8 cellular contexts compared by ENCODE assay signal in the genomic region with DNA sequence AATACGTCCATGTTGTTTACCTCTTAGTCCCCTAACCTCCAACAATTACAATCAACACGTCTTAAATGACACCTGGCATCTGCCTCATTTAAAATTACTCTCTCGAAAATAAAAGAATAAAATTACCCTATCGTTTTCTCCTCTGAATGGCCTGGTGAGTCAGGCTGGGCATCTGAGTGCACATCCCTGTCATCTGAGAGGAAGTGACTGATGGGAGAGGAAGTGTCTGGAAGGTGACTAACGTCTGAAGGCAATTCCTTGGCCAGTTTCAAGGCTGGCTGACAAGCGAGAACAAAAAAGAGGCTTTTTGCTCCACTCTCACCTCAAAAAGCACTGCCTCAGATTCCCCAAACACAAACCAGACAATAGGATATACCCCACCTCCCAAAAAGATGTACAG. TPM values are rescaled to one million over a fixed set of nuclear protein-coding genes. Genes with fewer than 3 reads are reported as not detected.
DNase-seq lines count a peak whose midpoint lies in the region; ATAC-seq and TF ChIP-seq lines count a peak whose summit lies in the region.

No MANE protein-coding gene starts in this region.

- H4K5ac ChIP-seq in mesendoderm (ENCODE audit: low read length) = no peak overlapping the region

- H3K9me3 ChIP-seq in CD8-positive, alpha-beta T cell (ENCODE audit: low read length) = no peaks in the 10 kb centered on the region
- no peaks in the 10 kb centered on the region for H3K9me3 ChIP-seq in testis
- no peaks in the 10 kb centered on the region for H3K9me3 ChIP-seq in sigmoid colon
- H3K9me3 ChIP-seq in neural progenitor cell (ENCODE audit: low read depth) = no peaks in the 10 kb centered on the region

- H3K4me2 ChIP-seq in mesendoderm (ENCODE audit: low read length) = no peak overlapping the region
- no peak overlapping the region for H3K4me2 ChIP-seq in neural progenitor cell

- peak overlapping the region; percentile 19 for H3K27ac Mint-ChIP-seq in CD8-positive, alpha-beta T cell
- H3K27ac Mint-ChIP-seq in activated naive CD8-positive, alpha-beta T cell = peak overlapping the region; percentile 98
- H3K27ac Mint-ChIP-seq in neural progenitor cell = no peak overlapping the region

- DNase-seq in CD8-positive, alpha-beta T cell = no peak
- peak; percentile 96 for DNase-seq in M059J (ENCODE audit: low read depth)
- peak; percentile 67 for DNase-seq in mesendoderm
- DNase-seq in testis = no peak
- no peak for DNase-seq in NCI-H128 (lab: John Stamatoyannopoulos, UW; ENCODE audit: unreplicated experiment)
- no peak for DNase-seq in sigmoid colon
- DNase-seq in neural progenitor cell (ENCODE audit: low spot score) = no peak

- no peaks in the 10 kb centered on the region for H3K36me3 ChIP-seq in CD8-positive, alpha-beta T cell (ENCODE audit: insufficient read depth, low read length)
- no peaks in the 10 kb centered on the region for H3K36me3 ChIP-seq in mesendoderm (ENCODE audit: control insufficient read depth, insufficient read depth, low read length)
- no peaks in the 10 kb centered on the region for H3K36me3 ChIP-seq in testis (ENCODE audit: low read depth, missing control alignments)
- H3K36me3 ChIP-seq in sigmoid colon = no peaks in the 10 kb centered on the region
- no peaks in the 10 kb centered on the region for H3K36me3 ChIP-seq in neural progenitor cell

- H3K4me3 ChIP-seq in CD8-positive, alpha-beta T cell (ENCODE audit: low read depth, low read length) = no peak overlapping the region
- H3K4me3 ChIP-seq in mesendoderm (ENCODE audit: low read length) = no peak overlapping the region
- H3K4me3 ChIP-seq in testis = no peak overlapping the region
- no peak overlapping the region for H3K4me3 ChIP-seq in sigmoid colon
- H3K4me3 ChIP-seq in neural progenitor cell = no peak overlapping the region

- peak overlapping the region; percentile 77 for H3K18ac ChIP-seq in mesendoderm (ENCODE audit: low read length)

- peaks cover 8% of the 10 kb centered on the region for H3K79me1 ChIP-seq in mesendoderm (ENCODE audit: low read length)

- 100% methylated on average over 3 of the region's 6 CpGs for WGBS in mesendoderm (ENCODE audit: extremely low coverage, insufficient coverage, low lambda C conversion rate)
- 74 to 80% methylated on average over 6 of the region's 6 CpGs for WGBS in testis, 2 donors
- WGBS in sigmoid colon, 2 donors = 64 to 79% methylated on average over 6 of the region's 6 CpGs

- no peak for TF ChIP-seq CTCF in CD8-positive, alpha-beta T cell (IDR thresholded peaks at IDR 0.05)
- TF ChIP-seq CTCF in testis (IDR thresholded peaks at IDR 0.05) (no peak), sigmoid colon (IDR thresholded peaks at IDR 0.05) (no peak), neural progenitor cell (IDR thresholded peaks at IDR 0.05) (no peak)

- no peak overlapping the region for H3K9ac ChIP-seq in mesendoderm (ENCODE audit: low read length)
- no peak overlapping the region for H3K9ac ChIP-seq in neural progenitor cell

- TF ChIP-seq EP300 in sigmoid colon (IDR thresholded peaks at IDR 0.05) = no peak

- no peak overlapping the region for H4K8ac ChIP-seq in mesendoderm (ENCODE audit: low read depth, low read length)

- H2BK5ac ChIP-seq in mesendoderm (ENCODE audit: low read length) = no peak overlapping the region

- POLR2A ChIA-PET in CD8-positive, alpha-beta T cell (lab: Charles Lee) = no interaction called here

- no peak overlapping the region for H2AFZ ChIP-seq in neural progenitor cell (replicated peaks)

- intact Hi-C loops in CD8-positive, alpha-beta T cell (cut with DNase I, micrococcal nuclease) = no loop called here
- intact Hi-C loops in testis (cut with DNase I; ENCODE audit: low total_unique reads) = no loop called here
- intact Hi-C loops in sigmoid colon (cut with DNase I) = no loop called here

- H3K4me1 Mint-ChIP-seq in CD8-positive, alpha-beta T cell (ENCODE audit: low read depth) = peaks cover 59% of the 10 kb centered on the region
- peaks cover 89% of the 10 kb centered on the region for H3K4me1 Mint-ChIP-seq in activated naive CD8-positive, alpha-beta T cell (ENCODE audit: low read depth)
- peaks cover 44% of the 10 kb centered on the region for H3K4me1 Mint-ChIP-seq in neural progenitor cell

- H3K23ac ChIP-seq in mesendoderm (ENCODE audit: low read length) = no peak overlapping the region

- peaks cover 15% of the 10 kb centered on the region for H4K20me1 ChIP-seq in neural progenitor cell (ENCODE audit: low read depth)

- CTCF ChIA-PET in CD8-positive, alpha-beta T cell (lab: Charles Lee) = interaction anchor here (0.6 kb wide), 1 partner anchor 47 kb away, joined by 4 read pairs; no protein-coding TSS in a partner anchor

- H3K4me3 Mint-ChIP-seq in CD8-positive, alpha-beta T cell = no peak overlapping the region
- H3K4me3 Mint-ChIP-seq in activated naive CD8-positive, alpha-beta T cell = peak overlapping the region; percentile 78
- H3K4me3 Mint-ChIP-seq in neural progenitor cell = no peak overlapping the region

- H3K27me3 Mint-ChIP-seq in CD8-positive, alpha-beta T cell (ENCODE audit: low read depth) = no peaks in the 10 kb centered on the region
- H3K27me3 Mint-ChIP-seq in activated naive CD8-positive, alpha-beta T cell = no peaks in the 10 kb centered on the region
- H3K27me3 Mint-ChIP-seq in neural progenitor cell (ENCODE audit: insufficient read depth, low read depth) = peaks cover 3% of the 10 kb centered on the region

- peaks cover 4% of the 10 kb centered on the region for H3K79me2 ChIP-seq in mesendoderm (ENCODE audit: control insufficient read depth, insufficient read depth, low read length)
- peaks cover 50% of the 10 kb centered on the region for H3K79me2 ChIP-seq in neural progenitor cell (ENCODE audit: low read depth)

- H3K56ac ChIP-seq in mesendoderm (ENCODE audit: low read length) = no peak overlapping the region

- H2BK120ac ChIP-seq in mesendoderm (ENCODE audit: low read depth, low read length) = no peak overlapping the region

- no peaks in the 10 kb centered on the region for H3K27me3 ChIP-seq in CD8-positive, alpha-beta T cell (ENCODE audit: insufficient read depth, low read length)
- H3K27me3 ChIP-seq in mesendoderm (ENCODE audit: insufficient read depth, low read length, poor library complexity) (no peaks in the 10 kb centered on the region), testis (no peaks in the 10 kb centered on the region), sigmoid colon (no peaks in the 10 kb centered on the region), neural progenitor cell (no peaks in the 10 kb centered on the region)

- peaks cover 27% of the 10 kb centered on the region for H3K36me3 Mint-ChIP-seq in CD8-positive, alpha-beta T cell
- H3K36me3 Mint-ChIP-seq in activated naive CD8-positive, alpha-beta T cell = peaks cover 25% of the 10 kb centered on the region
- peaks cover 14% of the 10 kb centered on the region for H3K36me3 Mint-ChIP-seq in neural progenitor cell

- H3F3A ChIP-seq in neural progenitor cell (ENCODE audit: low read depth) = peaks cover 7% of the 10 kb centered on the region

- H2BK15ac ChIP-seq in mesendoderm (replicated peaks; ENCODE audit: low read depth) = no peak overlapping the region

- no peak for TF ChIP-seq POLR2A in testis (IDR thresholded peaks at IDR 0.05)
- TF ChIP-seq POLR2A in sigmoid colon (IDR thresholded peaks at IDR 0.05) = no peak

- H3K4me1 ChIP-seq in CD8-positive, alpha-beta T cell (ENCODE audit: insufficient read depth, low read length) = peaks cover 34% of the 10 kb centered on the region
- H3K4me1 ChIP-seq in mesendoderm (ENCODE audit: control insufficient read depth, low read depth, low read length) = peaks cover 15% of the 10 kb centered on the region
- peaks cover 15% of the 10 kb centered on the region for H3K4me1 ChIP-seq in testis
- H3K4me1 ChIP-seq in sigmoid colon = peaks cover 0 to 32% (median 22%) of the 10 kb centered on the region in 4 donors
- peaks cover 59% of the 10 kb centered on the region for H3K4me1 ChIP-seq in neural progenitor cell

- no peak for ATAC-seq in CD8-positive, alpha-beta T cell

- no peak overlapping the region for H3K4ac ChIP-seq in mesendoderm (ENCODE audit: low read depth, low read length)

- no peak overlapping the region for H3K27ac ChIP-seq in CD8-positive, alpha-beta T cell (ENCODE audit: low read depth, low read length)
- no peak overlapping the region for H3K27ac ChIP-seq in mesendoderm (ENCODE audit: low read depth, low read length)
- no peak overlapping the region for H3K27ac ChIP-seq in testis
- peak overlapping the region in 1 of 4 donors; percentile 14 for H3K27ac ChIP-seq in sigmoid colon
- no peak overlapping the region for H3K27ac ChIP-seq in neural progenitor cell

- H3K9me3 Mint-ChIP-seq in CD8-positive, alpha-beta T cell = no peaks in the 10 kb centered on the region
- H3K9me3 Mint-ChIP-seq in activated naive CD8-positive, alpha-beta T cell (ENCODE audit: low read depth) = no peaks in the 10 kb centered on the region
- no peaks in the 10 kb centered on the region for H3K9me3 Mint-ChIP-seq in neural progenitor cell

- H2AK5ac ChIP-seq in mesendoderm (ENCODE audit: low read length) = no peak overlapping the region

RNA-seq across cellular contexts. Expression of gene MAPKAP1, which starts 57.7 kb away (rescaled TPM):
- 10 to 100 TPM; 38.2 to 42.7 TPM for total RNA-seq in CD8-positive, alpha-beta T cell
- total RNA-seq in M059J (2014; rRNA removed; shearing (Covaris generic)) = 80.6 and 107 TPM in 2 replicates
- 93.2 TPM for polyA plus RNA-seq in mesendoderm (2013, experiment 1 of 2)
- polyA plus RNA-seq in mesendoderm (2013, experiment 2 of 2) = 93.8 TPM
- total RNA-seq in testis (100 to 1,000 TPM; 112 to 115 TPM), sigmoid colon (100 to 1,000 TPM in 1 of 4 donors, 10 to 100 TPM in 3; 84.3 to 155 (median 88.2) TPM), neural progenitor cell (ENCODE audit: low replicate concordance) (53.9 and 56.6 TPM in 2 replicates)
- polyA plus RNA-seq in testis (ENCODE audit: insufficient read depth, low read depth, low replicate concordance) (135 TPM), sigmoid colon (10 to 100 TPM; 37.2 to 62.4 (median 37.2) TPM)

Comparison
In these comparisons a context has a peak if more than half of its experiments do, and no peak if none do; other contexts are left out.
1. DNase-seq: peak in M059J (single experiment) and mesendoderm (single experiment); none in CD8-positive, alpha-beta T cell (0 of 7), testis (single experiment), NCI-H128 (single experiment), sigmoid colon (single experiment) and neural progenitor cell (single experiment).